Comparison of ENCODE assay signal across 9 cellular contexts in the genomic region with DNA sequence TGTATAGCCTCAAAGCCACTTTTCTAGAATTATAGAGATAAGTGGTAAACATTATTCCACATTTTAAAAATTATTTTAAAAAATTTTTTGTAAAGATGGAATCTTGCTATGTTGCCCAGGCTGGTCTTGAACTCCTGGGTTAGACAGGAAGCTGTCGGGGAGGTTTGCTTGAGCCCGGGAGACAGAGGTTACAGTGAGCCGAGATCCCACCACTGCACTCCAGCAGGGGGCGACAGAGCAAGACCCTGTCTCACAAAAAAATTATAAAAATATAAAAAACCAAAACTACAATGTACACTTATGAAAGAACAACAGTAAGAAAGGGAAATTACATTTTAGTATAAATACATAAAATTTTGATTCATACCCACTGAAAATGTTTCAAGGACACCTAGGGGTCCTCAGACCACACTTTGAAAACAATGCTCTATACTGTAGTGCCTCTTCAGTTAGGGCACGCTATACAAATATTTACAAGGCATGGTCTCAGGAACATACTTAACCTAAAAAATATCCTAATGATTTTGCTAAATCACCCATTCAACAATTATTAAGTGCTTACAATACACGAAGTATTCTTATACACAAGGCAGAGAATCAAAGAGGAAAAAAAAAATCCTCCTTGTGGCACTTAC.
DNase-seq lines count a peak whose midpoint lies in the region; ATAC-seq lines count a peak whose summit lies in the region.
"Had no signal": no experiment of that assay in that cellular context is flagged by ENCODE, and none has a peak within 500 bp of the region (broad histone marks: within the 10 kb centered on the region; RNA-seq: fewer than 3 reads in every experiment).

No MANE protein-coding gene starts in this region.

- H3K27ac ChIP-seq in Karpas-422 (ENCODE audit: low read length): no peak overlapping the region

- H3K27ac Mint-ChIP-seq in naive B cell: peak overlapping the region in 1 of 6 donors; percentile 8

- peaks cover 0 to 4% of the 10 kb centered on the region in 2 donors for H3K36me3 Mint-ChIP-seq in naive B cell

- peaks cover 54% of the 10 kb centered on the region for H3K79me2 ChIP-seq in Karpas-422 (ENCODE audit: low read length)

- H3K9ac ChIP-seq in Karpas-422 (ENCODE audit: low read length): no peak overlapping the region

- no peaks in the 10 kb centered on the region for H3K9me3 Mint-ChIP-seq in naive B cell

- DNase-seq in AML-193 (lab: John Stamatoyannopoulos, UW) (peak; percentile 24 to 25), Karpas-422 (peak; percentile 87), dedifferentiated amniotic fluid mesenchymal stem cell (ENCODE audit: extremely low spot score) (peak; percentile 49), naive B cell (peak; percentile 49)
- peak; percentile 84 for DNase-seq in activated CD4-positive, alpha-beta T cell treated with anti-CD3 and anti-CD28 coated beads for 48 hours
- peak; percentile 81 for DNase-seq in stimulated activated naive CD8-positive, alpha-beta T cell treated with anti-CD3 and anti-CD28 coated beads, Interleukin-15, Interleukin-2, amounts not matched to agents 100 U/mL and 50 U/mL, for 24 hours

- H2AFZ ChIP-seq in Karpas-422 (ENCODE audit: low read length): no peak overlapping the region

- no peak overlapping the region for H3K4me3 Mint-ChIP-seq in naive B cell

- H3K27me3 Mint-ChIP-seq in naive B cell: no peaks in the 10 kb centered on the region

- H3K4me2 ChIP-seq in Karpas-422 (ENCODE audit: low read depth, low read length, poor library complexity, severe bottlenecking): no peak overlapping the region

- ATAC-seq in naive B cell (ENCODE audit: low read depth in 2 of 2): peak; percentile 78 to 80
- ATAC-seq in stimulated activated naive CD8-positive, alpha-beta T cell treated with anti-CD3 and anti-CD28 coated beads, Interleukin-15, Interleukin-2, amounts not matched to agents 100 U/mL and 50 U/mL, for 24 hours: peak; percentile 48
- no peak for ATAC-seq in HG03457 (IDR thresholded peaks at IDR 0.05; ENCODE audit: unreplicated experiment)
- no peak for ATAC-seq in GM19324 (IDR thresholded peaks at IDR 0.05; ENCODE audit: low FRiP score, unreplicated experiment)

- H3K36me3 ChIP-seq in Karpas-422 (ENCODE audit: insufficient read depth, low read length): 0 out of 2 replicates have a peak, but pooled peaks cover 3% of the 10 kb centered on the region
- H3K36me3 ChIP-seq: HAP-1 had no signal

- H3K4me1 Mint-ChIP-seq in naive B cell: peaks cover 9 to 20% (median 10%) of the 10 kb centered on the region in 3 donors

- no peaks in the 10 kb centered on the region for H3K27me3 ChIP-seq in Karpas-422 (ENCODE audit: low read length)

- no peaks in the 10 kb centered on the region for H3K9me2 ChIP-seq in Karpas-422 (replicated peaks; ENCODE audit: insufficient read depth, low read length)

- peaks cover 3% of the 10 kb centered on the region; the same call in 1 of the 2 replicates for H3K4me1 ChIP-seq in Karpas-422 (ENCODE audit: low read length)
- H3K4me1 ChIP-seq: HAP-1 had no signal

- no peaks in the 10 kb centered on the region; the same call in 1 of the 2 replicates for H3K9me3 ChIP-seq in Karpas-422 (ENCODE audit: low read length)

- H3K4me3 ChIP-seq in Karpas-422 (ENCODE audit: low read length): no peak overlapping the region
- H3K4me3 ChIP-seq: HAP-1 had no signal

- H4K20me1 ChIP-seq in Karpas-422 (ENCODE audit: insufficient read depth, low read depth, low read length): no peaks in the 10 kb centered on the region

Comparison
In these comparisons a context has a peak if more than half of its experiments do, and no peak if none do; other contexts are left out.
1. DNase-seq: peak in every context shown above with its lines; median percentile 87 in Karpas-422; 84 in activated CD4-positive, alpha-beta T cell treated with anti-CD3 and anti-CD28 coated beads for 48 hours; 81 in stimulated activated naive CD8-positive, alpha-beta T cell treated with anti-CD3 and anti-CD28 coated beads, Interleukin-15, Interleukin-2, amounts not matched to agents 100 U/mL and 50 U/mL, for 24 hours; 49 in dedifferentiated amniotic fluid mesenchymal stem cell; 49 in naive B cell; 24 in AML-193.
2. ATAC-seq: peak in naive B cell (2 of 2) and stimulated activated naive CD8-positive, alpha-beta T cell treated with anti-CD3 and anti-CD28 coated beads, Interleukin-15, Interleukin-2, amounts not matched to agents 100 U/mL and 50 U/mL, for 24 hours (single experiment); none in HG03457 (single experiment) and GM19324 (single experiment).